Comparison of ENCODE assay signal across 18 cellular contexts in the genomic region with DNA sequence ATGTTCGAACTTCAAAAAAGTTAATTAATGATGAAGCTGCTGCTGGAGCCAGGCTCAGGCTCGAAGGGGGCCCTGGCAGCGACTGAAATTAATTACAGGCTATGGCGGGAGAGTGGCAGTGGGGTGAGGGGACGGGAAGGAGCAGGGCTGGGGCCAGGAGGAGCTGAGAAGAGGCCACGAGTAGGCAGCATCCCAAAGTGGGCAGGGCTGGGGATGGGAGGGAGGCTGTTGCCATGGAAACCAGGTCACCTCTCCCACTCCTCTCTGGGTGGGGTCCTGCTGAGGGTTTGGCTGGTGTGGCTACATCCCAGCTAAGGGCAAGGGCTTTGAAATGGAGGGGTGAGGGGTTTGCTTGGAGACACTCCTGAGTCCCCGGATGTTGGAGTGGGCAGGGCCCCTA. TPM values are rescaled to one million over a fixed set of nuclear protein-coding genes. Genes with fewer than 3 reads are reported as not detected.
DNase-seq lines count a peak whose midpoint lies in the region; ATAC-seq and TF ChIP-seq lines count a peak whose summit lies in the region.
"Had no signal": no experiment of that assay in that cellular context is flagged by ENCODE, and none has a peak within 500 bp of the region (broad histone marks: within the 10 kb centered on the region; RNA-seq: fewer than 3 reads in every experiment).

No MANE protein-coding gene starts in this region.

- no peaks in the 10 kb centered on the region for H3K79me1 ChIP-seq in mesendoderm (ENCODE audit: low read length)

- ATAC-seq in HG03432 (IDR thresholded peaks at IDR 0.05; ENCODE audit: unreplicated experiment) = no peak
- ATAC-seq: GM12878 had no signal

- no peak overlapping the region for H2BK5ac ChIP-seq in mesendoderm (ENCODE audit: low read length)

- no peak overlapping the region for H3K56ac ChIP-seq in mesendoderm (ENCODE audit: low read length)

- peaks cover 20% of the 10 kb centered on the region for H3K4me1 Mint-ChIP-seq in MCF 10A (ENCODE audit: insufficient read depth, unreplicated experiment)

- H3K9me3 Mint-ChIP-seq in MCF 10A (ENCODE audit: unreplicated experiment) = no peaks in the 10 kb centered on the region
- H3K9me3 Mint-ChIP-seq: CD8-positive, alpha-beta memory T cell; HFFc6 had no signal

- no peaks in the 10 kb centered on the region for H3K79me2 ChIP-seq in mesendoderm (ENCODE audit: control insufficient read depth, insufficient read depth, low read length)

- H3K36me3 Mint-ChIP-seq in MCF 10A (ENCODE audit: insufficient read depth, unreplicated experiment) = no peaks in the 10 kb centered on the region

- no peak overlapping the region for H3K23ac ChIP-seq in mesendoderm (ENCODE audit: low read length)

- CTCF ChIA-PET in MCF 10A (lab: Yijun Ruan, JAX) = no interaction called here

- no peak overlapping the region for H3K18ac ChIP-seq in mesendoderm (ENCODE audit: low read length)

- H3K27me3 ChIP-seq in mesendoderm (ENCODE audit: insufficient read depth, low read length, poor library complexity) = no peaks in the 10 kb centered on the region

- H3K4me3 ChIP-seq in mesendoderm (ENCODE audit: low read length) = no peak overlapping the region
- H3K4me3 ChIP-seq: BLaER1, GM12878 had no signal

- no peak overlapping the region for H4K5ac ChIP-seq in mesendoderm (ENCODE audit: low read length)

- H3K36me3 ChIP-seq in mesendoderm (ENCODE audit: control insufficient read depth, insufficient read depth, low read length) = no peaks in the 10 kb centered on the region
- H3K36me3 ChIP-seq: BLaER1 had no signal

- no peak overlapping the region for H2BK120ac ChIP-seq in mesendoderm (ENCODE audit: low read depth, low read length)

- DNase-seq in NCI-H1417 (lab: John Stamatoyannopoulos, UW) (peak in 2 of 3 experiments; percentile 9 to 22), NCI-H1417 treated with DMSO at 0.1 percent for 48 hours (lab: John Stamatoyannopoulos, UW) (no peak), ELF-1 (ENCODE audit: low read depth, low spot score) (peak; percentile 31), NCI-H69 (lab: John Stamatoyannopoulos, UW) (peak; percentile 49), mesendoderm (peak; percentile 42), MCF 10A (ENCODE audit: unreplicated experiment) (no peak), SIG-M5 treated with dmso at 0.1 percent for 504 hours (lab: John Stamatoyannopoulos, UW; ENCODE audit: unreplicated experiment) (no peak)
- DNase-seq: 8988T; AML-193; Caco-2; CD8-positive, alpha-beta memory T cell; HCEC 1CT; HFFc6 had no signal

- H3K27me3 Mint-ChIP-seq in MCF 10A (ENCODE audit: insufficient read depth, unreplicated experiment) = peaks cover 11% of the 10 kb centered on the region

- no peak overlapping the region for H4K8ac ChIP-seq in mesendoderm (ENCODE audit: low read depth, low read length)

- no CpG with 5 or more reads among the region's 7 CpGs for WGBS in mesendoderm (ENCODE audit: extremely low coverage, insufficient coverage, low lambda C conversion rate)

- no peak overlapping the region for H3K4me2 ChIP-seq in mesendoderm (ENCODE audit: low read length)

- no peak overlapping the region for H2BK15ac ChIP-seq in mesendoderm (replicated peaks; ENCODE audit: low read depth)

- H3K27ac Mint-ChIP-seq in MCF 10A (ENCODE audit: low read depth, unreplicated experiment) = no peak overlapping the region
- H3K27ac Mint-ChIP-seq: CD8-positive, alpha-beta memory T cell; HFFc6 had no signal

- BruUV-seq in MCF 10A (replicated peaks; lab: Mats Ljungman, UMichigan) = no TSS peak

- no peak overlapping the region for H3K4ac ChIP-seq in mesendoderm (ENCODE audit: low read depth, low read length)

- intact Hi-C loops in MCF 10A (cut with micrococcal nuclease) = no loop called here

- POLR2A ChIA-PET in MCF 10A (lab: Yijun Ruan, JAX) = no interaction called here

- no peak overlapping the region for H3K27ac ChIP-seq in mesendoderm (ENCODE audit: low read depth, low read length)
- H3K27ac ChIP-seq: BLaER1, HL-60 had no signal

- no peak for TF ChIP-seq CTCF in MCF 10A (IDR thresholded peaks at IDR 0.05; ENCODE audit: unreplicated experiment)

- H3K4me1 ChIP-seq in mesendoderm (ENCODE audit: control insufficient read depth, low read depth, low read length) = no peaks in the 10 kb centered on the region

- no peak overlapping the region for H3K4me3 Mint-ChIP-seq in MCF 10A (ENCODE audit: unreplicated experiment)
- H3K4me3 Mint-ChIP-seq: CD8-positive, alpha-beta memory T cell; HFFc6 had no signal

- no peak overlapping the region for H3K9ac ChIP-seq in mesendoderm (ENCODE audit: low read length)
- H3K9ac ChIP-seq: BLaER1 had no signal

- H2AK5ac ChIP-seq in mesendoderm (ENCODE audit: low read length) = no peak overlapping the region

RNA-seq across cellular contexts. Expression of gene CACNA1I, which starts 23.9 kb away (rescaled TPM):
- polyA plus RNA-seq in mesendoderm (2013, experiment 1 of 2) = 0.21 TPM
- 0.21 TPM for polyA plus RNA-seq in mesendoderm (2013, experiment 2 of 2)
- 0.02 TPM in 2 replicates for total RNA-seq in MCF 10A (2022)
- total RNA-seq: Caco-2, Daoy, HFFc6 had no signal

Comparison
In these comparisons a context has a peak if more than half of its experiments do, and no peak if none do; other contexts are left out.
1. DNase-seq: peak in NCI-H1417 (2 of 3), ELF-1 (single experiment), NCI-H69 (single experiment) and mesendoderm (single experiment); none in NCI-H1417 treated with DMSO at 0.1 percent for 48 hours (single experiment), MCF 10A (single experiment) and SIG-M5 treated with dmso at 0.1 percent for 504 hours (single experiment).